Comparison of ENCODE assay signal across 1 cellular context in genomic region chr2:43115884-43116283, GRCh38.
TF ChIP-seq lines count a peak whose summit lies in the region.

No MANE protein-coding gene starts in this region.

TF ChIP-seq in WTC11, 78 proteins besides CTCF, POLR2A, EP300 and RAD21 (continued from another document):
- no peak for TF ChIP-seq E2F4 (CRISPR knock-in tag; IDR thresholded peaks at IDR 0.05; ENCODE audit: borderline replicate concordance, low read depth)
- TF ChIP-seq E2F1 (CRISPR knock-in tag; IDR thresholded peaks at IDR 0.05) = no peak
